Comparison of ENCODE assay signal across 8 cellular contexts in genomic region chr7:100430450-100431285, GRCh38. TPM values are rescaled to one million over a fixed set of nuclear protein-coding genes. Genes with fewer than 3 reads are reported as not detected.
DNase-seq lines count a peak whose midpoint lies in the region; ATAC-seq, FAIRE-seq and TF ChIP-seq lines count a peak whose summit lies in the region.

No MANE protein-coding gene starts in this region.

- peaks cover 11% of the 10 kb centered on the region for H3K36me3 ChIP-seq in bronchial epithelial cell (ENCODE audit: control insufficient read depth, insufficient read depth, low read length)
- H3K36me3 ChIP-seq in right lobe of liver, result peaks cover 0 to 21% (median 4%) of the 10 kb centered on the region in 4 donors

- H3K9me3 Mint-ChIP-seq in stimulated activated naive CD8-positive, alpha-beta T cell treated with anti-CD3 and anti-CD28 coated beads, Interleukin-15, amount 100 ng/mL, for 72 hours, result no peaks in the 10 kb centered on the region

- TF ChIP-seq CTCF in bronchial epithelial cell (IDR thresholded peaks at IDR 0.05; ENCODE audit: insufficient read depth, low read length, severe bottlenecking) (no peak), right lobe of liver (IDR thresholded peaks at IDR 0.05) (no peak)

- no peak for FAIRE-seq in bronchial epithelial cell (lab: Jason Lieb, UNC)

- DNase-seq in SK-MEL-5 (ENCODE audit: low read depth, low spot score) (peak; percentile 45), bronchial epithelial cell (ENCODE audit: low read depth) (no peak), right lobe of liver (peak in 1 of 3 donors; percentile 56), Ammon's horn (ENCODE audit: low spot score) (no peak), OCI-M2 (lab: John Stamatoyannopoulos, UW; ENCODE audit: unreplicated experiment) (no peak), occipital lobe (lab: John Stamatoyannopoulos, UW) (no peak)
- peak; percentile 39 to 57 for DNase-seq in stimulated activated naive CD8-positive, alpha-beta T cell treated with anti-CD3 and anti-CD28 coated beads, Interleukin-15, amount 100 ng/mL, for 72 hours

- TF ChIP-seq POLR2A in right lobe of liver (IDR thresholded peaks at IDR 0.05), result no peak

- H3K4me3 ChIP-seq in bronchial epithelial cell (ENCODE audit: low read depth, low read length) (peak overlapping the region; percentile 94), right lobe of liver (peak overlapping the region; percentile 84 to 85 (median 84))

- ATAC-seq in GM21717 (IDR thresholded peaks at IDR 0.05; ENCODE audit: unreplicated experiment) (peak; percentile 3), right lobe of liver (no peak)
- peak; percentile 11 for ATAC-seq in stimulated activated naive CD8-positive, alpha-beta T cell treated with anti-CD3 and anti-CD28 coated beads, Interleukin-15, amount 100 ng/mL, for 72 hours

- peaks cover 0 to 34% (median 5%) of the 10 kb centered on the region in 4 donors for H3K4me1 ChIP-seq in right lobe of liver

- in situ Hi-C loops in SK-MEL-5 (cut with HindIII; ENCODE audit: low pct_unique_long_range_greater_than_20kb, low sequenced_read_pairs), result no loop called here

- no peaks in the 10 kb centered on the region for H3K9me3 ChIP-seq in right lobe of liver

- no peaks in the 10 kb centered on the region for H3K27me3 Mint-ChIP-seq in stimulated activated naive CD8-positive, alpha-beta T cell treated with anti-CD3 and anti-CD28 coated beads, Interleukin-15, amount 100 ng/mL, for 72 hours

- peaks cover 70% of the 10 kb centered on the region for H3K4me1 Mint-ChIP-seq in stimulated activated naive CD8-positive, alpha-beta T cell treated with anti-CD3 and anti-CD28 coated beads, Interleukin-15, amount 100 ng/mL, for 72 hours

- 2% methylated on average over 7 of the region's 33 CpGs for WGBS in right lobe of liver (ENCODE audit: insufficient coverage, low coverage, low lambda C conversion rate, missing lambda C conversion rate)

- H3K27ac ChIP-seq in right lobe of liver, result peak overlapping the region; percentile 98 to 99 (median 98)

- H3K27me3 ChIP-seq in bronchial epithelial cell (ENCODE audit: control insufficient read depth, insufficient read depth, low read length) (no peaks in the 10 kb centered on the region), right lobe of liver (no peaks in the 10 kb centered on the region)

- peak overlapping the region; percentile 94 to 96 for H3K27ac Mint-ChIP-seq in stimulated activated naive CD8-positive, alpha-beta T cell treated with anti-CD3 and anti-CD28 coated beads, Interleukin-15, amount 100 ng/mL, for 72 hours

- intact Hi-C loops in right lobe of liver (cut with DNase I), result no loop called here

- H3K4me3 Mint-ChIP-seq in stimulated activated naive CD8-positive, alpha-beta T cell treated with anti-CD3 and anti-CD28 coated beads, Interleukin-15, amount 100 ng/mL, for 72 hours, result peak overlapping the region; percentile 92 to 98

RNA-seq across cellular contexts. Expression of gene MEPCE, which starts 1.0 kb away (rescaled TPM):
- 48.2 and 53.5 TPM in 2 replicates for total RNA-seq in SK-MEL-5 (2014; rRNA removed; shearing (Covaris generic))
- polyA plus RNA-seq in SK-MEL-5 (2015; cell fraction: cytosol; rRNA removed), result 51.1 and 54.2 TPM in 2 replicates
- 41.9 and 42.1 TPM in 2 replicates for polyA plus RNA-seq in SK-MEL-5 (2015; cell fraction: nucleus; rRNA removed)
- total RNA-seq in bronchial epithelial cell, result 18.7 and 20.7 TPM in 2 replicates
- 10 to 100 TPM; 17.1 to 25.1 (median 20.7) TPM for total RNA-seq in right lobe of liver
- total RNA-seq in occipital lobe, result 25.3 TPM

RNA-seq across cellular contexts. Expression of gene ZCWPW1, which starts 2.2 kb away (rescaled TPM):
- 4.5 and 4.7 TPM in 2 replicates for total RNA-seq in SK-MEL-5 (2014; rRNA removed; shearing (Covaris generic))
- polyA plus RNA-seq in SK-MEL-5 (2015; cell fraction: cytosol; rRNA removed), result 3.5 and 4.4 TPM in 2 replicates
- 9.8 and 18.6 TPM in 2 replicates for polyA plus RNA-seq in SK-MEL-5 (2015; cell fraction: nucleus; rRNA removed)
- total RNA-seq in bronchial epithelial cell (1.3 and 2.0 TPM in 2 replicates), right lobe of liver (1 to 10 TPM in 5 of 6 experiments, under 1 TPM in 1; 0.86 to 5.7 (median 2.7) TPM), occipital lobe (4.2 TPM)

RNA-seq across cellular contexts. Expression of gene PPP1R35, which starts 5.6 kb away (rescaled TPM):
- total RNA-seq in SK-MEL-5 (2014; rRNA removed; shearing (Covaris generic)), result 27.6 and 28.4 TPM in 2 replicates
- polyA plus RNA-seq in SK-MEL-5 (2015; cell fraction: cytosol; rRNA removed), result 33.0 and 44.3 TPM in 2 replicates
- 169 and 191 TPM in 2 replicates for polyA plus RNA-seq in SK-MEL-5 (2015; cell fraction: nucleus; rRNA removed)
- total RNA-seq in bronchial epithelial cell (32.8 and 34.2 TPM in 2 replicates), right lobe of liver (10 to 100 TPM in 5 of 6 experiments, 1 to 10 TPM in 1; 9.8 to 26.8 (median 13.2) TPM), occipital lobe (5.1 TPM)

RNA-seq across cellular contexts. Expression of gene SPACDR, which starts 33.4 kb away (rescaled TPM):
- total RNA-seq in SK-MEL-5 (2014; rRNA removed; shearing (Covaris generic)), result not detected in 2 replicates
- not detected in 2 replicates for polyA plus RNA-seq in SK-MEL-5 (2015; cell fraction: cytosol; rRNA removed)
- 0.67 TPM in 1 of 2 replicates, not detected in the other for polyA plus RNA-seq in SK-MEL-5 (2015; cell fraction: nucleus; rRNA removed)
- 0.38 and 0.53 TPM in 2 replicates for total RNA-seq in bronchial epithelial cell
- total RNA-seq in right lobe of liver, result not detected
- total RNA-seq in occipital lobe, result not detected

RNA-seq across cellular contexts. Expression of gene TSC22D4, which starts 48.3 kb away (rescaled TPM):
- total RNA-seq in SK-MEL-5 (2014; rRNA removed; shearing (Covaris generic)), result 64.3 and 67.0 TPM in 2 replicates
- 84.4 and 98.4 TPM in 2 replicates for polyA plus RNA-seq in SK-MEL-5 (2015; cell fraction: cytosol; rRNA removed)
- polyA plus RNA-seq in SK-MEL-5 (2015; cell fraction: nucleus; rRNA removed), result 54.6 and 55.6 TPM in 2 replicates
- total RNA-seq in bronchial epithelial cell, result 7.6 and 12.7 TPM in 2 replicates
- total RNA-seq in right lobe of liver, result 10 to 100 TPM; 12.5 to 20.5 (median 17.0) TPM
- total RNA-seq in occipital lobe, result 9.7 TPM

Comparison
In these comparisons a context has a peak if more than half of its experiments do, and no peak if none do; other contexts are left out.
1. ATAC-seq: peak in GM21717 (single experiment) and stimulated activated naive CD8-positive, alpha-beta T cell treated with anti-CD3 and anti-CD28 coated beads, Interleukin-15, amount 100 ng/mL, for 72 hours (single experiment); none in right lobe of liver (0 of 4).
2. DNase-seq: peak in SK-MEL-5 (single experiment) and stimulated activated naive CD8-positive, alpha-beta T cell treated with anti-CD3 and anti-CD28 coated beads, Interleukin-15, amount 100 ng/mL, for 72 hours (2 of 2); none in bronchial epithelial cell (single experiment), Ammon's horn (single experiment), OCI-M2 (single experiment) and occipital lobe (single experiment).